ENCODE assay signal across 18 cellular contexts in genomic region chr9:111728143-111728542, GRCh38.
A peak's percentile ranks its signal among the peaks of the same experiment; 100 is the strongest.
DNase-seq lines count a peak whose midpoint lies in the region; ATAC-seq and TF ChIP-seq lines count a peak whose summit lies in the region.
"Had no signal": no experiment of that assay in that cellular context is flagged by ENCODE, and none has a peak within 500 bp of the region (broad histone marks: within the 10 kb centered on the region; RNA-seq: fewer than 3 reads in every experiment).

No MANE protein-coding gene starts in this region.

- TF ChIP-seq RAD21 in SK-N-SH (IDR thresholded peaks at IDR 0.05; ENCODE audit: low read length): no peak

- peaks cover 15% of the 10 kb centered on the region for H3K9me3 ChIP-seq in SK-N-SH
- peaks cover 8% of the 10 kb centered on the region for H3K9me3 ChIP-seq in RWPE2 (ENCODE audit: severe bottlenecking)
- H3K9me3 ChIP-seq in fibroblast of lung (ENCODE audit: control insufficient read depth, insufficient read depth, low read depth, low read length): no peaks in the 10 kb centered on the region

- peaks cover 17% of the 10 kb centered on the region for H3F3A ChIP-seq in SK-N-SH (replicated peaks; ENCODE audit: insufficient read depth)

- H2AFZ ChIP-seq in SK-N-SH (ENCODE audit: low read depth) (no peak overlapping the region), fibroblast of lung (ENCODE audit: low read length) (no peak overlapping the region)

- H3K4me2 ChIP-seq in SK-N-SH (no peak overlapping the region), fibroblast of lung (ENCODE audit: extremely low read depth, insufficient read depth, low read length) (peak overlapping the region; percentile 19)

- no peak for TF ChIP-seq CTCF in SK-N-SH (IDR thresholded peaks at IDR 0.05)
- TF ChIP-seq CTCF in RWPE2 (IDR thresholded peaks at IDR 0.05; ENCODE audit: poor library complexity, severe bottlenecking): no peak
- no peak for TF ChIP-seq CTCF in fibroblast of lung (conservative IDR thresholded peaks at IDR 0.05 in 1 of 2, IDR thresholded peaks at IDR 0.05 in 1 of 2; ENCODE audit: low read depth in 1 of 2, low read length in 2 of 2)

- no peak for DNase-seq in SK-N-SH
- no peak for DNase-seq in RWPE2 (ENCODE audit: low spot score)
- peak in 1 of 2 donors; percentile 72 for DNase-seq in fibroblast of lung (ENCODE audit: low read depth in 2 of 2)
- DNase-seq in stimulated activated naive CD8-positive, alpha-beta T cell treated with anti-CD3 and anti-CD28 coated beads, Interleukin-15, Interleukin-2, amounts not matched to agents 100 U/mL and 50 U/mL, for 24 hours: no peak
- no peak for DNase-seq in KG1 (lab: John Stamatoyannopoulos, UW)
- no peak for DNase-seq in activated CD4-positive, CD25-positive, alpha-beta regulatory T cell treated with anti-CD3 and anti-CD28 coated beads, Interleukin-2, amount 50 U/mL, for 72 hours
- DNase-seq: activated gamma-delta T cell; C1 segment of cervical spinal cord; DMS 273 treated with DMSO at 0.1 percent for 48 hours; esophagus squamous epithelium; nephron progenitor cell; SHP77; stimulated activated CD4-positive, alpha-beta T cell treated with anti-CD3 and anti-CD28 coated beads, Interleukin-15, amount 100 ng/mL, for 24 hours; stimulated activated naive CD4-positive, alpha-beta T cell had no signal

- no peak for TF ChIP-seq EP300 in SK-N-SH (IDR thresholded peaks at IDR 0.05; ENCODE audit: borderline replicate concordance in 1 of 2, low read depth in 1 of 2, low read length in 1 of 2)

- H3K4me1 ChIP-seq in SK-N-SH (ENCODE audit: control insufficient read depth in 1 of 2, insufficient read depth in 2 of 2, low read depth in 1 of 2, low read length in 1 of 2): no peaks in the 10 kb centered on the region; a peak in 1 of 4 replicates
- H3K4me1 ChIP-seq in RWPE2 (ENCODE audit: insufficient read depth, poor library complexity, severe bottlenecking): peaks cover 43% of the 10 kb centered on the region
- H3K4me1 ChIP-seq in fibroblast of lung (ENCODE audit: control insufficient read depth, extremely low read depth, insufficient read depth, low read length): no peaks in the 10 kb centered on the region
- H3K4me1 ChIP-seq: ascending aorta, esophagus squamous epithelium, HAP-1 had no signal

- H4K20me1 ChIP-seq in SK-N-SH (ENCODE audit: insufficient read depth): no peaks in the 10 kb centered on the region
- no peaks in the 10 kb centered on the region for H4K20me1 ChIP-seq in fibroblast of lung (ENCODE audit: control insufficient read depth, extremely low read depth, insufficient read depth, low read length)

- no peak overlapping the region for H3K4me3 ChIP-seq in SK-N-SH (ENCODE audit: low read depth in 2 of 2, low read length in 1 of 2)
- no peak overlapping the region for H3K4me3 ChIP-seq in RWPE2 (ENCODE audit: severe bottlenecking)
- H3K4me3 ChIP-seq in fibroblast of lung (replicated peaks in 1 of 4; ENCODE audit: control extremely low read depth in 1 of 4, insufficient read depth in 1 of 4, low read depth in 3 of 4, low read length in 4 of 4): no peak overlapping the region
- H3K4me3 ChIP-seq: ascending aorta, esophagus squamous epithelium, HAP-1 had no signal

- no peak for ATAC-seq in SK-N-SH treated with all-trans-retinoic acid at 6 μM for 48 hours
- peak; percentile 70 for ATAC-seq in RWPE2 (ENCODE audit: low read depth)
- peak; percentile 36 for ATAC-seq in stimulated activated naive CD8-positive, alpha-beta T cell treated with anti-CD3 and anti-CD28 coated beads, Interleukin-15, Interleukin-2, amounts not matched to agents 100 U/mL and 50 U/mL, for 24 hours
- ATAC-seq in HG03354 (IDR thresholded peaks at IDR 0.05; ENCODE audit: poor library complexity, severe bottlenecking, unreplicated experiment): no peak

- H3K36me3 ChIP-seq in SK-N-SH (replicated peaks in 1 of 2; ENCODE audit: control insufficient read depth in 1 of 2, insufficient read depth in 2 of 2, low read length in 1 of 2) (no peaks in the 10 kb centered on the region), RWPE2 (ENCODE audit: low read depth) (peaks cover 4% of the 10 kb centered on the region; the same call in 1 of the 2 replicates), fibroblast of lung (ENCODE audit: control insufficient read depth, insufficient read depth, low read length) (no peaks in the 10 kb centered on the region)
- H3K36me3 ChIP-seq: esophagus squamous epithelium, HAP-1 had no signal

- no peak overlapping the region for H3K9ac ChIP-seq in SK-N-SH
- no peak overlapping the region for H3K9ac ChIP-seq in fibroblast of lung (ENCODE audit: insufficient read depth, low read length)

- H3K27ac ChIP-seq in SK-N-SH (ENCODE audit: low read depth in 2 of 2, low read length in 1 of 2): peak overlapping the region; percentile 9 to 20; a peak in 2 of 4 replicates
- peak overlapping the region; percentile 89 for H3K27ac ChIP-seq in RWPE2 (ENCODE audit: poor library complexity, severe bottlenecking)
- H3K27ac ChIP-seq in fibroblast of lung (ENCODE audit: insufficient read depth, low read length): no peak overlapping the region
- H3K27ac ChIP-seq: ascending aorta, esophagus squamous epithelium had no signal

- POLR2A ChIA-PET in SK-N-SH (lab: Yijun Ruan, JAX): no interaction called here

- no peaks in the 10 kb centered on the region for H3K9me2 ChIP-seq in SK-N-SH

- CTCF ChIA-PET in SK-N-SH (lab: Yijun Ruan, JAX): no interaction called here

- H3K79me2 ChIP-seq in SK-N-SH (ENCODE audit: insufficient read depth): no peaks in the 10 kb centered on the region
- no peaks in the 10 kb centered on the region for H3K79me2 ChIP-seq in fibroblast of lung (ENCODE audit: control insufficient read depth, insufficient read depth, low read length)

- no peaks in the 10 kb centered on the region for H3K27me3 ChIP-seq in SK-N-SH (ENCODE audit: insufficient read depth)
- no peaks in the 10 kb centered on the region for H3K27me3 ChIP-seq in RWPE2 (ENCODE audit: insufficient read depth, poor library complexity, severe bottlenecking)
- H3K27me3 ChIP-seq in fibroblast of lung (ENCODE audit: control insufficient read depth, insufficient read depth, low read length): no peaks in the 10 kb centered on the region
- H3K27me3 ChIP-seq: ascending aorta, esophagus squamous epithelium had no signal

TF ChIP-seq in SK-N-SH, 30 proteins besides CTCF, POLR2A, EP300 and RAD21 (continues in another document):
- TF ChIP-seq NRF1 (IDR thresholded peaks at IDR 0.05; ENCODE audit: low read depth, low read length) (no peak), GABPA (IDR thresholded peaks at IDR 0.05; ENCODE audit: low read depth) (no peak), NFIC (IDR thresholded peaks at IDR 0.05; ENCODE audit: borderline replicate concordance) (no peak), RFX5 (IDR thresholded peaks at IDR 0.05; ENCODE audit: low read length) (no peak), IRF3 (IDR thresholded peaks at IDR 0.05; ENCODE audit: low read depth, low read length) (no peak), CHD2 (IDR thresholded peaks at IDR 0.05; ENCODE audit: low read length, partially characterized antibody) (no peak), USF1 (IDR thresholded peaks at IDR 0.05; ENCODE audit: borderline replicate concordance, low read depth) (no peak)

TF ChIP-seq in SK-N-SH treated with all-trans-retinoic acid at 6 μM for 48 hours, 23 proteins besides CTCF, POLR2A, EP300 and RAD21:
- TF ChIP-seq PPARA (CRISPR knock-in tag; IDR thresholded peaks at IDR 0.05; ENCODE audit: borderline replicate concordance) (no peak), ESRRG (CRISPR knock-in tag; IDR thresholded peaks at IDR 0.05) (no peak)

Comparison
In these comparisons a context has a peak if more than half of its experiments do, and no peak if none do; other contexts are left out.
1. ATAC-seq: peak in RWPE2 (single experiment) and stimulated activated naive CD8-positive, alpha-beta T cell treated with anti-CD3 and anti-CD28 coated beads, Interleukin-15, Interleukin-2, amounts not matched to agents 100 U/mL and 50 U/mL, for 24 hours (single experiment); none in SK-N-SH treated with all-trans-retinoic acid at 6 μM for 48 hours (single experiment) and HG03354 (single experiment).